ENCODE assay signal across 8 cellular contexts in genomic region chr22:27801616-27802388, GRCh38. TPM values are rescaled to one million over a fixed set of nuclear protein-coding genes. Genes with fewer than 3 reads are reported as not detected.
A peak's percentile ranks its signal among the peaks of the same experiment; 100 is the strongest.
DNase-seq lines count a peak whose midpoint lies in the region; ATAC-seq and TF ChIP-seq lines count a peak whose summit lies in the region.

Gene MN1 (minus strand): TSS chr22:27801756. CDS start chr22:27800543, 1,213 bp downstream.

- H3K27me3 ChIP-seq in cardiac muscle cell (peaks cover 34% of the 10 kb centered on the region), tibial nerve (peaks cover 0 to 17% of the 10 kb centered on the region in 2 donors)

- H3K9me3 ChIP-seq in cardiac muscle cell (ENCODE audit: low read depth) (no peaks in the 10 kb centered on the region), tibial nerve (no peaks in the 10 kb centered on the region)

- peaks cover 25% of the 10 kb centered on the region for H3K27me3 Mint-ChIP-seq in activated naive CD8-positive, alpha-beta T cell treated with anti-CD3 and anti-CD28 coated beads, Interleukin-2, amount 10 ng/mL, durations not matched to agents 7 days and 5 days

- H3K4me1 Mint-ChIP-seq in activated naive CD8-positive, alpha-beta T cell treated with anti-CD3 and anti-CD28 coated beads, Interleukin-2, amount 10 ng/mL, durations not matched to agents 7 days and 5 days = peaks cover 9% of the 10 kb centered on the region

- H3K9me3 Mint-ChIP-seq in activated naive CD8-positive, alpha-beta T cell treated with anti-CD3 and anti-CD28 coated beads, Interleukin-2, amount 10 ng/mL, durations not matched to agents 7 days and 5 days = no peaks in the 10 kb centered on the region

- peak within 1 kb of the TSS; percentile 73 for H3K27ac ChIP-seq in cardiac muscle cell
- H3K27ac ChIP-seq in tibial nerve = peak within 1 kb of the TSS; percentile 67 to 87 (median 74)

- H3K4me3 ChIP-seq in cardiac muscle cell = peak within 1 kb of the TSS; percentile 77
- H3K4me3 ChIP-seq in tibial nerve = peak within 1 kb of the TSS; percentile 66 to 87 (median 82)

- H3K36me3 ChIP-seq in cardiac muscle cell (no peaks in the 10 kb centered on the region), tibial nerve (peaks cover 0 to 18% (median 0%) of the 10 kb centered on the region in 3 donors)

- no peak for TF ChIP-seq CTCF in cardiac muscle cell (IDR thresholded peaks at IDR 0.05; ENCODE audit: low read depth, low read length)
- TF ChIP-seq CTCF in omental fat pad (IDR thresholded peaks at IDR 0.05) = no peak
- TF ChIP-seq CTCF in tibial nerve (IDR thresholded peaks at IDR 0.05) = no peak

- peak within 1 kb of the TSS; percentile 79 for H3K4me3 Mint-ChIP-seq in activated naive CD8-positive, alpha-beta T cell treated with anti-CD3 and anti-CD28 coated beads, Interleukin-2, amount 10 ng/mL, durations not matched to agents 7 days and 5 days

- H3K4me1 ChIP-seq in cardiac muscle cell (ENCODE audit: low read depth) (peaks cover 36% of the 10 kb centered on the region), tibial nerve (peaks cover 0 to 47% (median 16%) of the 10 kb centered on the region in 4 donors)

- TF ChIP-seq EP300 in tibial nerve (IDR thresholded peaks at IDR 0.05) = no peak

- no peak for TF ChIP-seq POLR2A in tibial nerve (IDR thresholded peaks at IDR 0.05)

- no peaks in the 10 kb centered on the region for H3K36me3 Mint-ChIP-seq in activated naive CD8-positive, alpha-beta T cell treated with anti-CD3 and anti-CD28 coated beads, Interleukin-2, amount 10 ng/mL, durations not matched to agents 7 days and 5 days

- 0 to 1% methylated on average over 35 to 38 of the region's 61 CpGs for WGBS in tibial nerve, 2 donors

- POLR2A ChIA-PET in activated naive CD8-positive, alpha-beta T cell treated with anti-CD3 and anti-CD28 coated beads, Interleukin-2, amount 10 ng/mL, durations not matched to agents 7 days and 5 days (lab: Charles Lee) = no interaction called here

- no peak within 1 kb of the TSS for H3K27ac Mint-ChIP-seq in activated naive CD8-positive, alpha-beta T cell treated with anti-CD3 and anti-CD28 coated beads, Interleukin-2, amount 10 ng/mL, durations not matched to agents 7 days and 5 days

- DNase-seq in GM03348 (ENCODE audit: low spot score) (peak; percentile 90), cardiac muscle cell (ENCODE audit: low read depth in 1 of 2, low spot score in 1 of 2) (peak; percentile 58 to 77), omental fat pad (ENCODE audit: low spot score) (no peak), tibial nerve (ENCODE audit: low spot score in 2 of 2) (peak in 1 of 2 donors; percentile 64), DMS79 (lab: John Stamatoyannopoulos, UW) (no peak), dedifferentiated amniotic fluid mesenchymal stem cell (ENCODE audit: extremely low spot score) (no peak)
- DNase-seq in activated naive CD8-positive, alpha-beta T cell treated with anti-CD3 and anti-CD28 coated beads, Interleukin-2, amount 10 ng/mL, durations not matched to agents 7 days and 5 days = peak; percentile 61

- peak; percentile 41 for ATAC-seq in activated naive CD8-positive, alpha-beta T cell treated with anti-CD3 and anti-CD28 coated beads, Interleukin-2, amount 10 ng/mL, durations not matched to agents 7 days and 5 days (ENCODE audit: low read depth)
- ATAC-seq in omental fat pad (ENCODE audit: low FRiP score) = peak; percentile 11

TF ChIP-seq in PFSK-1, 5 proteins besides CTCF, POLR2A, EP300 and RAD21:
- TF ChIP-seq POLR2AphosphoS5 (IDR thresholded peaks at IDR 0.05; ENCODE audit: low read depth, low read length) (peak; percentile 74; the same call in 1 of the 2 replicates), SIN3A (IDR thresholded peaks at IDR 0.05; ENCODE audit: borderline replicate concordance, insufficient read depth, low read length) (no peak; the same call in 1 of the 2 replicates), REST (IDR thresholded peaks at IDR 0.05; ENCODE audit: insufficient read depth in 1 of 2, low read depth in 2 of 2, low read length in 2 of 2) (no peak), TAF1 (IDR thresholded peaks at IDR 0.05; ENCODE audit: borderline replicate concordance, insufficient read depth, low read length) (peak; percentile 78; the same call in 1 of the 2 replicates), FOXP2 (optimal IDR thresholded peaks at IDR 0.05; ENCODE audit: borderline replicate concordance, extremely low read depth, extremely low read length, insufficient read depth) (peak; percentile 28)

RNA-seq across cellular contexts. Expression of gene MN1, which starts in this region (rescaled TPM):
- 20.5 TPM for polyA plus RNA-seq in PFSK-1 (2012; ENCODE audit: insufficient read length, low read depth)
- under 1 TPM; 0.28 to 0.30 TPM for total RNA-seq in activated naive CD8-positive, alpha-beta T cell treated with anti-CD3 and anti-CD28 coated beads, Interleukin-2, amount 10 ng/mL, durations not matched to agents 7 days and 5 days
- 27.8 and 45.8 TPM in 2 replicates for total RNA-seq in cardiac muscle cell
- polyA plus RNA-seq in cardiac muscle cell = 7.8 and 15.7 TPM in 2 replicates
- total RNA-seq in omental fat pad = 10 to 100 TPM in 1 of 4 donors, 1 to 10 TPM in 3; 4.8 to 16.5 (median 8.9) TPM
- total RNA-seq in tibial nerve = 1 to 10 TPM; 3.9 to 8.2 (median 6.0) TPM

Comparison
In these comparisons a context has a peak if more than half of its experiments do, and no peak if none do; other contexts are left out.
1. Peak in DNase-seq and ATAC-seq in activated naive CD8-positive, alpha-beta T cell treated with anti-CD3 and anti-CD28 coated beads, Interleukin-2, amount 10 ng/mL, durations not matched to agents 7 days and 5 days; RNA of the gene not detected or under 1 TPM.
2. DNase-seq: peak in GM03348 (single experiment) and cardiac muscle cell (2 of 2); none in omental fat pad (single experiment), DMS79 (single experiment) and dedifferentiated amniotic fluid mesenchymal stem cell (single experiment).